28 cellular contexts compared by ENCODE assay signal in genomic region chr9:5478214-5478613, GRCh38. TPM values are rescaled to one million over a fixed set of nuclear protein-coding genes. Genes with fewer than 3 reads are reported as not detected.
DNase-seq lines count a peak whose midpoint lies in the region; ATAC-seq and TF ChIP-seq lines count a peak whose summit lies in the region.
"Had no signal": no experiment of that assay in that cellular context is flagged by ENCODE, and none has a peak within 500 bp of the region (broad histone marks: within the 10 kb centered on the region; RNA-seq: fewer than 3 reads in every experiment).

No MANE protein-coding gene starts in this region.

- ATAC-seq in HG03378 (IDR thresholded peaks at IDR 0.05; ENCODE audit: unreplicated experiment), result peak; percentile 51
- ATAC-seq: heart right ventricle; K562; left cardiac atrium; naive thymus-derived CD8-positive, alpha-beta T cell; Right ventricle myocardium inferior; WTC11 had no signal

- H3K36me3 ChIP-seq in neuronal stem cell (replicated peaks in 1 of 2; ENCODE audit: control insufficient read depth in 2 of 2, insufficient read depth in 2 of 2, low read length in 2 of 2) (no peaks in the 10 kb centered on the region), left ventricle myocardium inferior (no peaks in the 10 kb centered on the region)
- H3K36me3 ChIP-seq: heart right ventricle, stomach, tibial artery had no signal

- H3K9me3 Mint-ChIP-seq in activated naive CD8-positive, alpha-beta T cell treated with anti-CD3 and anti-CD28 coated beads for 36 hours, result peaks cover 22% of the 10 kb centered on the region

- H3K27ac ChIP-seq in neuronal stem cell (replicated peaks; ENCODE audit: low read length), result no peak overlapping the region
- H3K27ac ChIP-seq in left ventricle myocardium inferior (replicated peaks), result no peak overlapping the region
- H3K27ac ChIP-seq: heart right ventricle, stomach, tibial artery had no signal

- peaks cover 6% of the 10 kb centered on the region for H3K4me1 Mint-ChIP-seq in activated naive CD8-positive, alpha-beta T cell treated with anti-CD3 and anti-CD28 coated beads for 36 hours

- H2AK5ac ChIP-seq in neuronal stem cell (ENCODE audit: low read depth, low read length), result no peak overlapping the region

- DNase-seq in stimulated activated CD4-positive, alpha-beta T cell treated with anti-CD3 and anti-CD28 coated beads, Interleukin-4, amount 100 ng/mL, for 24 hours, result peak; percentile 26
- no peak for DNase-seq in stimulated activated CD4-positive, alpha-beta T cell treated with anti-CD3 and anti-CD28 coated beads, Interleukin-2, amount 100 ng/mL, for 48 hours
- peak; percentile 9 for DNase-seq in activated naive CD8-positive, alpha-beta T cell treated with anti-CD3 and anti-CD28 coated beads for 36 hours
- no peak for DNase-seq in neuronal stem cell (ENCODE audit: low spot score)
- no peak for DNase-seq in left ventricle myocardium inferior
- no peak for DNase-seq in cortex of kidney (lab: John Stamatoyannopoulos, UW)
- DNase-seq: amniotic stem cell; effector memory CD4-positive, alpha-beta T cell; erythroblast; heart right ventricle; left cardiac atrium; naive thymus-derived CD8-positive, alpha-beta T cell; NCI-H2081; NCI-H345; NCI-H82; retina; stimulated activated CD4-positive, alpha-beta T cell treated with anti-CD3 and anti-CD28 coated beads, Interleukin-4, amount 100 ng/mL, for 4 hours; stomach; T1000; tibial artery had no signal

- intact Hi-C loops in left ventricle myocardium inferior (cut with micrococcal nuclease), result no loop called here

- H3K4me3 Mint-ChIP-seq in activated naive CD8-positive, alpha-beta T cell treated with anti-CD3 and anti-CD28 coated beads for 36 hours, result no peak overlapping the region
- H3K4me3 Mint-ChIP-seq: naive thymus-derived CD8-positive, alpha-beta T cell; WTC11 had no signal

- H2BK12ac ChIP-seq in neuronal stem cell (ENCODE audit: low read length), result no peak overlapping the region

- TF ChIP-seq CTCF in left ventricle myocardium inferior (IDR thresholded peaks at IDR 0.05; ENCODE audit: borderline replicate concordance), result no peak

- H3K23ac ChIP-seq in neuronal stem cell (ENCODE audit: low read depth, low read length, poor library complexity), result no peak overlapping the region

- no peak overlapping the region for H3K18ac ChIP-seq in neuronal stem cell (ENCODE audit: low read length)

- H3K4me3 ChIP-seq in neuronal stem cell (ENCODE audit: low read length in 2 of 2) (no peak overlapping the region), left ventricle myocardium inferior (no peak overlapping the region)
- H3K4me3 ChIP-seq: heart right ventricle, K562, smooth muscle cell, stomach, tibial artery had no signal

- H2AFZ ChIP-seq in neuronal stem cell (ENCODE audit: low read length), result no peak overlapping the region

- H4K91ac ChIP-seq in neuronal stem cell (ENCODE audit: low read depth, low read length, poor library complexity), result no peak overlapping the region

- no peak overlapping the region for H2BK15ac ChIP-seq in neuronal stem cell (ENCODE audit: low read length)

- no peak overlapping the region for H3K14ac ChIP-seq in neuronal stem cell (ENCODE audit: low read length)

- H3K27me3 Mint-ChIP-seq in activated naive CD8-positive, alpha-beta T cell treated with anti-CD3 and anti-CD28 coated beads for 36 hours, result no peaks in the 10 kb centered on the region
- H3K27me3 Mint-ChIP-seq: naive thymus-derived CD8-positive, alpha-beta T cell had no signal

- H3K9ac ChIP-seq in neuronal stem cell (ENCODE audit: low read depth, low read length, poor library complexity), result no peak overlapping the region

- H3K4me2 ChIP-seq in neuronal stem cell (ENCODE audit: insufficient read depth, low read length, poor library complexity, severe bottlenecking), result no peak overlapping the region
- H3K4me2 ChIP-seq: smooth muscle cell had no signal

- H3K27ac Mint-ChIP-seq in activated naive CD8-positive, alpha-beta T cell treated with anti-CD3 and anti-CD28 coated beads for 36 hours, result no peak overlapping the region
- H3K27ac Mint-ChIP-seq: naive thymus-derived CD8-positive, alpha-beta T cell; WTC11 had no signal

- no peaks in the 10 kb centered on the region for H3K79me1 ChIP-seq in neuronal stem cell (ENCODE audit: low read depth, low read length)

- H3K4ac ChIP-seq in neuronal stem cell (ENCODE audit: low read length), result no peak overlapping the region

- no peak overlapping the region for H2BK120ac ChIP-seq in neuronal stem cell (ENCODE audit: low read depth, low read length)

- no peaks in the 10 kb centered on the region for H3K27me3 ChIP-seq in neuronal stem cell (ENCODE audit: control insufficient read depth in 3 of 3, insufficient read depth in 3 of 3, low read depth in 1 of 3, low read length in 3 of 3)
- H3K27me3 ChIP-seq in left ventricle myocardium inferior (ENCODE audit: low read depth), result no peaks in the 10 kb centered on the region
- H3K27me3 ChIP-seq: heart right ventricle, stomach, tibial artery had no signal

- H4K8ac ChIP-seq in neuronal stem cell (ENCODE audit: low read depth, low read length), result no peak overlapping the region

- whole genome bisulfite sequencing in neuronal stem cell (ENCODE audit: extremely low coverage in 2 of 2, insufficient read length in 2 of 2, insufficient replicate concordance in 1 of 2), 2 donors, result no CpG with 5 or more reads among the region's 2 CpGs

- H3K9me3 ChIP-seq in neuronal stem cell (replicated peaks in 1 of 2; ENCODE audit: control insufficient read depth in 2 of 2, insufficient read depth in 1 of 2, low read depth in 1 of 2, low read length in 2 of 2) (no peaks in the 10 kb centered on the region), left ventricle myocardium inferior (replicated peaks) (peaks cover 4% of the 10 kb centered on the region)
- H3K9me3 ChIP-seq: heart right ventricle, stomach had no signal

- no peak overlapping the region for H2BK5ac ChIP-seq in neuronal stem cell (ENCODE audit: low read length)

- H3K4me1 ChIP-seq in neuronal stem cell (ENCODE audit: control insufficient read depth in 2 of 2, insufficient read depth in 1 of 2, low read depth in 1 of 2, low read length in 2 of 2) (no peaks in the 10 kb centered on the region), left ventricle myocardium inferior (no peaks in the 10 kb centered on the region)
- H3K4me1 ChIP-seq: heart right ventricle, stomach, tibial artery had no signal

- peaks cover 18% of the 10 kb centered on the region for H3K36me3 Mint-ChIP-seq in activated naive CD8-positive, alpha-beta T cell treated with anti-CD3 and anti-CD28 coated beads for 36 hours
- H3K36me3 Mint-ChIP-seq: CD14-positive monocyte had no signal

RNA-seq across cellular contexts. Expression of gene CD274, which starts 27.9 kb away (rescaled TPM):
- total RNA-seq in activated naive CD8-positive, alpha-beta T cell treated with anti-CD3 and anti-CD28 coated beads for 36 hours, result 10 to 100 TPM; 22.0 to 24.6 TPM
- polyA plus RNA-seq in neuronal stem cell (2013, experiment 1 of 2), result 0.06 TPM
- 0.06 TPM for polyA plus RNA-seq in neuronal stem cell (2013, experiment 2 of 2)
- 14.7 TPM for total RNA-seq in left ventricle myocardium inferior

RNA-seq across cellular contexts. Expression of gene PDCD1LG2, which starts 32.1 kb away (rescaled TPM):
- total RNA-seq in activated naive CD8-positive, alpha-beta T cell treated with anti-CD3 and anti-CD28 coated beads for 36 hours, result under 1 TPM in 1 of 2 experiments, not detected in 1; 0.08 TPM
- not detected for polyA plus RNA-seq in neuronal stem cell (2013, experiment 1 of 2)
- polyA plus RNA-seq in neuronal stem cell (2013, experiment 2 of 2), result not detected
- total RNA-seq in left ventricle myocardium inferior, result 2.0 TPM
- total RNA-seq: H1; K562; naive thymus-derived CD8-positive, alpha-beta T cell; OCI-LY7; WTC11 had no signal
- polyA plus RNA-seq: H1; K562; naive thymus-derived CD8-positive, alpha-beta T cell had no signal

RNA-seq across cellular contexts. Expression of gene PLGRKT, which starts 40.5 kb away (rescaled TPM):
- total RNA-seq in activated naive CD8-positive, alpha-beta T cell treated with anti-CD3 and anti-CD28 coated beads for 36 hours, result 10 to 100 TPM; 27.3 to 27.5 TPM
- polyA plus RNA-seq in neuronal stem cell (2013, experiment 1 of 2), result 38.1 TPM
- polyA plus RNA-seq in neuronal stem cell (2013, experiment 2 of 2), result 39.9 TPM
- 34.3 TPM for total RNA-seq in left ventricle myocardium inferior

Comparison
In these comparisons a context has a peak if more than half of its experiments do, and no peak if none do; other contexts are left out.
1. DNase-seq: peak in stimulated activated CD4-positive, alpha-beta T cell treated with anti-CD3 and anti-CD28 coated beads, Interleukin-4, amount 100 ng/mL, for 24 hours (single experiment) and activated naive CD8-positive, alpha-beta T cell treated with anti-CD3 and anti-CD28 coated beads for 36 hours (single experiment); none in stimulated activated CD4-positive, alpha-beta T cell treated with anti-CD3 and anti-CD28 coated beads, Interleukin-2, amount 100 ng/mL, for 48 hours (0 of 2), neuronal stem cell (single experiment), left ventricle myocardium inferior (single experiment) and cortex of kidney (single experiment).